ENCODE assay signal across 9 cellular contexts in genomic region chr9:17578577-17578910, GRCh38. TPM values are rescaled to one million over a fixed set of nuclear protein-coding genes. Genes with fewer than 3 reads are reported as not detected.
DNase-seq lines count a peak whose midpoint lies in the region; ATAC-seq, FAIRE-seq and TF ChIP-seq lines count a peak whose summit lies in the region.
"Had no signal": no experiment of that assay in that cellular context is flagged by ENCODE, and none has a peak within 500 bp of the region (broad histone marks: within the 10 kb centered on the region; RNA-seq: fewer than 3 reads in every experiment).

No MANE protein-coding gene starts in this region.

- 2% methylated on average over 11 to 17 of the region's 17 CpGs for WGBS in mesodermal cell (ENCODE audit: insufficient coverage in 2 of 2), 2 experiments
- 0% methylated on average over 4 to 13 of the region's 17 CpGs for WGBS in upper lobe of left lung, 2 donors

- TF ChIP-seq EP300 in upper lobe of left lung (IDR thresholded peaks at IDR 0.05) = no peak

- no peak for FAIRE-seq in RCC 7860 (lab: Jason Lieb, UNC)

- H3K27ac ChIP-seq in mesodermal cell (ENCODE audit: low read depth, low read length, severe bottlenecking) (no peak overlapping the region), upper lobe of left lung (no peak overlapping the region)
- H3K27ac ChIP-seq: BLaER1 had no signal

- intact Hi-C loops in activated naive CD4-positive, alpha-beta T cell treated with anti-CD3 and anti-CD28 coated beads for 36 hours (cut with micrococcal nuclease) = no loop called here

- H3K36me3 Mint-ChIP-seq in activated naive CD4-positive, alpha-beta T cell treated with anti-CD3 and anti-CD28 coated beads for 36 hours (ENCODE audit: low read depth) = peaks cover 1% of the 10 kb centered on the region

- H3K4me1 ChIP-seq in mesodermal cell (ENCODE audit: control insufficient read depth, insufficient read depth, low read length, poor library complexity, severe bottlenecking) (peaks cover 7% of the 10 kb centered on the region), upper lobe of left lung (peaks cover 7 to 17% (median 11%) of the 10 kb centered on the region in 4 donors)
- H3K4me1 ChIP-seq: BLaER1 had no signal

- peaks cover 10% of the 10 kb centered on the region for H3K9me3 Mint-ChIP-seq in activated naive CD4-positive, alpha-beta T cell treated with anti-CD3 and anti-CD28 coated beads for 36 hours

- H3K4me3 Mint-ChIP-seq in activated naive CD4-positive, alpha-beta T cell treated with anti-CD3 and anti-CD28 coated beads for 36 hours = peak overlapping the region; percentile 12

- TF ChIP-seq CTCF in cardiac fibroblast (IDR thresholded peaks at IDR 0.05; ENCODE audit: low read depth, low read length) (no peak), upper lobe of left lung (IDR thresholded peaks at IDR 0.05) (no peak)

- peaks cover 31% of the 10 kb centered on the region for H3K27me3 Mint-ChIP-seq in activated naive CD4-positive, alpha-beta T cell treated with anti-CD3 and anti-CD28 coated beads for 36 hours (ENCODE audit: low read depth)

- H3K9me3 ChIP-seq in mesodermal cell (ENCODE audit: control insufficient read depth, low read length) (no peaks in the 10 kb centered on the region), upper lobe of left lung (no peaks in the 10 kb centered on the region)

- no peak overlapping the region for H3K27ac Mint-ChIP-seq in activated naive CD4-positive, alpha-beta T cell treated with anti-CD3 and anti-CD28 coated beads for 36 hours

- H3K36me3 ChIP-seq in mesodermal cell (ENCODE audit: control insufficient read depth, insufficient read depth, low read length) (no peaks in the 10 kb centered on the region), upper lobe of left lung (no peaks in the 10 kb centered on the region)
- H3K36me3 ChIP-seq: BLaER1 had no signal

- H3K27me3 ChIP-seq in upper lobe of left lung = peaks cover 0 to 13% (median 6%) of the 10 kb centered on the region in 4 donors
- H3K27me3 ChIP-seq: BLaER1 had no signal

- DNase-seq in activated naive CD4-positive, alpha-beta T cell treated with anti-CD3 and anti-CD28 coated beads for 36 hours = no peak
- no peak for DNase-seq in activated naive CD4-positive, alpha-beta T cell treated with anti-CD3 and anti-CD28 coated beads, Interleukin-2, amount 50 U/mL, for 16 hours
- DNase-seq in cardiac fibroblast (ENCODE audit: low read depth in 2 of 2) (no peak), upper lobe of left lung (no peak), NCI-H526 (lab: John Stamatoyannopoulos, UW) (no peak), OCI-M1 (lab: John Stamatoyannopoulos, UW) (no peak), RCC 7860 (ENCODE audit: low spot score) (no peak)

- ATAC-seq in upper lobe of left lung (ENCODE audit: low FRiP score in 2 of 2) = peak in 1 of 2 donors; percentile 32

- CTCF ChIA-PET in activated naive CD4-positive, alpha-beta T cell treated with anti-CD3 and anti-CD28 coated beads for 36 hours (lab: Charles Lee) = no interaction called here

- TF ChIP-seq POLR2A in upper lobe of left lung (IDR thresholded peaks at IDR 0.05) = no peak

- peak overlapping the region; percentile 28 to 33 for H3K4me3 ChIP-seq in cardiac fibroblast (replicated peaks in 1 of 2; ENCODE audit: low read depth in 2 of 2, low read length in 2 of 2)
- H3K4me3 ChIP-seq in mesodermal cell (ENCODE audit: extremely low read depth, insufficient read depth, low read length, poor library complexity, severe bottlenecking) = peak overlapping the region; percentile 33
- H3K4me3 ChIP-seq in upper lobe of left lung = peak overlapping the region in 3 of 4 donors; percentile 42 to 58 (median 55)
- H3K4me3 ChIP-seq: BLaER1 had no signal

- peaks cover 8% of the 10 kb centered on the region for H3K4me1 Mint-ChIP-seq in activated naive CD4-positive, alpha-beta T cell treated with anti-CD3 and anti-CD28 coated beads for 36 hours (ENCODE audit: low read depth)

RNA-seq across cellular contexts. Expression of gene SH3GL2, which starts 0.3 kb away (rescaled TPM):
- total RNA-seq in activated naive CD4-positive, alpha-beta T cell treated with anti-CD3 and anti-CD28 coated beads for 36 hours = not detected
- 0.44 TPM for polyA plus RNA-seq in mesodermal cell (2013, experiment 1 of 2)
- 0.40 TPM for polyA plus RNA-seq in mesodermal cell (2013, experiment 2 of 2)
- 1 to 10 TPM in 4 of 6 donors, under 1 TPM in 2; 0.67 to 4.1 (median 1.3) TPM for total RNA-seq in upper lobe of left lung
